ENCODE assay signal across 14 cellular contexts in the genomic region with DNA sequence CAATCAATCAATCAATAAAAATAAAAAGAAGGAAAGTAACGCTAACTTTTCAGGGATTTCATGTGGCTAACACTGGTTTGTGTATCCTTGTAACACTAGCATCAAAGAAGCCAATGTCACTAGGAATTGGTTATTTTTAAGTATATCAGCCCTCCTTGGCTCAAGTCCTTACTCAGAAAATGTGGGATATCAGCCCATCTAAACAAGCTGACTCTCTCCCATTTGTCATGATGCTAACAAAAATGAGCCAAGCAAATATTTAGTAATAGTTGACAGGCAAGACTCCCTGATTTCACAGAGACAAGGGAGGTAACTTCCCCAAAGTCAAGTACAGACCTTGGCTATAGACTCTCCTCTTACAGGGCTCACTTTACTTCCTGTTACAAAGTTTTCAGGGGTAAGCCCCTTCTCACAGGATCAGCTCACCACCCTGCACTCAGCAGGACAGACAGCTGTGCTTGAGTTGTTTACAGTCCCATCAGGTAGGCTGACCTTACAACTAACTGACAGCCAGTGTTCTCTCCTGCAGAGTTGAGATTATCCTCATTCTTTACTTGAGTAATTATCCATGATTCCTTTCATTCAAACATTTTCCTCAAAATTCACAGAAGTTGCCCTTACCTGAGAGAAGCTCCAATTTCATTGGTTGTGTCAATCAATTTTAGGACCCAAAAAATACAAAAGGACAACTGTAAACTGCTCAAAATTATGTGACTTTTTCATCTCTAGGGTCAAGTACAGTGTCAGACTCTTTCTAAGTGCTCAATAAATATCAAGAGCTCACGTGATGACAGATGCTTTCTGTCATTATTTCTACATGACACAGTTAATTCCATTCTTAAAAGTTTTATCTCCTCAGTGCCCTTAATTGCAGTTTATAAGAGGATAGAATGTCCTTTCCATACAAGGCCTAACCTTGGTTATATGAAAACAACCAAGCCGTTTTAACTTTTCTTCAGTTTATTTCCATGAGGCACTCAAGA. TPM values are rescaled to one million over a fixed set of nuclear protein-coding genes. Genes with fewer than 3 reads are reported as not detected.
DNase-seq lines count a peak whose midpoint lies in the region; ATAC-seq, FAIRE-seq and TF ChIP-seq lines count a peak whose summit lies in the region.
"Had no signal": no experiment of that assay in that cellular context is flagged by ENCODE, and none has a peak within 500 bp of the region (broad histone marks: within the 10 kb centered on the region; RNA-seq: fewer than 3 reads in every experiment).

No MANE protein-coding gene starts in this region.

- H4K5ac ChIP-seq in H1 (ENCODE audit: insufficient read length, low read depth, low read length) = peak overlapping the region; percentile 94

- H3K27ac ChIP-seq in H1 (ENCODE audit: low read depth, low read length) = no peak overlapping the region
- no peak overlapping the region for H3K27ac ChIP-seq in left lung

- ATAC-seq in GM21576 (IDR thresholded peaks at IDR 0.05; ENCODE audit: unreplicated experiment) = peak; percentile 58
- ATAC-seq in left lung = no peak
- ATAC-seq: activated CD8-positive, alpha-beta T cell treated with anti-CD3 and anti-CD28 coated beads, Interleukin-2, amount 10 ng/mL, durations not matched to agents 7 days and 5 days; activated naive CD8-positive, alpha-beta T cell treated with anti-CD3 and anti-CD28 coated beads, Interleukin-2, amount 50 U/mL, for 24 hours; K562 had no signal

- H3K9me3 ChIP-seq in H1 (ENCODE audit: insufficient read depth in 2 of 2, low read depth in 1 of 2, low read length in 1 of 2) = no peaks in the 10 kb centered on the region; a peak in 1 of 4 replicates
- no peaks in the 10 kb centered on the region for H3K9me3 ChIP-seq in left lung

- H3K14ac ChIP-seq in H1 (ENCODE audit: insufficient read length) = no peak overlapping the region

- H3K9ac ChIP-seq in H1 (replicated peaks in 1 of 4; ENCODE audit: extremely low read depth in 1 of 4, low read depth in 3 of 4, low read length in 3 of 4) = no peak overlapping the region

- H2BK15ac ChIP-seq in H1 (ENCODE audit: low read length) = no peak overlapping the region

- no peak overlapping the region for H3K4me3 ChIP-seq in H1 (ENCODE audit: extremely low read depth in 1 of 4, insufficient read depth in 2 of 4, low read depth in 3 of 4, low read length in 4 of 4)
- no peak overlapping the region for H3K4me3 ChIP-seq in left lung
- H3K4me3 ChIP-seq: K562 had no signal

- H2BK5ac ChIP-seq in H1 (ENCODE audit: low read depth, low read length) = no peak overlapping the region

- no peak overlapping the region for H2AFZ ChIP-seq in H1 (ENCODE audit: low read length)

- no peak overlapping the region for H2AK5ac ChIP-seq in H1 (ENCODE audit: low read depth, low read length)

- no peak for TF ChIP-seq RAD21 in H1 (IDR thresholded peaks at IDR 0.05 in 1 of 2, conservative IDR thresholded peaks at IDR 0.05 in 1 of 2; ENCODE audit: low read depth in 2 of 2, low read length in 2 of 2)

- DNase-seq in A172 (ENCODE audit: low spot score) (peak; percentile 10), M059J (ENCODE audit: low read depth) (peak; percentile 28), H1 (ENCODE audit: low read depth in 1 of 2, low spot score in 2 of 2) (peak in 1 of 2 experiments; percentile 1), cerebellar cortex (ENCODE audit: low spot score) (no peak), HUDEP-2 (lab: John Stamatoyannopoulos, UW; ENCODE audit: unreplicated experiment in 76 of 76) (no peak), left lung (no peak)
- DNase-seq in activated CD4-positive, alpha-beta T cell treated with anti-CD3 and anti-CD28 coated beads, Interleukin-2, amount 50 U/mL, for 1 hour = no peak
- DNase-seq: activated CD8-positive, alpha-beta T cell treated with anti-CD3 and anti-CD28 coated beads, Interleukin-2, amount 10 ng/mL, durations not matched to agents 7 days and 5 days; activated naive CD8-positive, alpha-beta T cell treated with anti-CD3 and anti-CD28 coated beads, Interleukin-2, amount 50 U/mL, for 24 hours; effector CD8-positive, alpha-beta T cell; stimulated activated CD8-positive, alpha-beta memory T cell treated with anti-CD3 and anti-CD28 coated beads, Interleukin-4, amount 100 ng/mL, for 48 hours had no signal

- no peaks in the 10 kb centered on the region for H4K20me1 ChIP-seq in H1 (replicated peaks in 1 of 2; ENCODE audit: control insufficient read depth in 1 of 2, insufficient read depth in 2 of 2, low read length in 2 of 2)

- no peak overlapping the region for H2BK20ac ChIP-seq in H1 (ENCODE audit: low read length)

- H3K36me3 ChIP-seq in H1 (ENCODE audit: control insufficient read depth in 2 of 4, insufficient read depth in 4 of 4, low read length in 3 of 4) (no peaks in the 10 kb centered on the region; a peak in 1 of 8 replicates), left lung (no peaks in the 10 kb centered on the region)

- POLR2A ChIA-PET in H1 (lab: Charles Lee; ENCODE audit: partially characterized antibody) = no interaction called here

- intact Hi-C loops in left lung (cut with DNase I) = no loop called here

- H3K23ac ChIP-seq in H1 (ENCODE audit: insufficient read length) = no peak overlapping the region

- TF ChIP-seq CTCF in H1 (IDR thresholded peaks at IDR 0.05; ENCODE audit: control extremely low read depth in 1 of 3, insufficient read depth in 1 of 3, low read depth in 1 of 3, low read length in 3 of 3) (no peak), left lung (IDR thresholded peaks at IDR 0.05) (no peak)

- no peak overlapping the region for H3K4ac ChIP-seq in H1 (replicated peaks; ENCODE audit: insufficient read length, low read depth, low read length)

- CTCF ChIA-PET in H1 (lab: Charles Lee; ENCODE audit: partially characterized antibody) = interaction anchor here (0.6 to 0.9 kb wide), 2 partner anchors 10 to 1998 kb away, joined by 3 read pairs; no protein-coding TSS in a partner anchor

- no peaks in the 10 kb centered on the region for H3K79me2 ChIP-seq in H1 (ENCODE audit: control insufficient read depth in 1 of 2, insufficient read depth in 2 of 2, low read length in 2 of 2)

- TF ChIP-seq EP300 in H1 (IDR thresholded peaks at IDR 0.05; ENCODE audit: borderline replicate concordance in 1 of 2, low read depth in 2 of 2, low read length in 2 of 2) = no peak

- H2BK12ac ChIP-seq in H1 (ENCODE audit: low read depth, low read length) = no peak overlapping the region

- H3K23me2 ChIP-seq in H1 (ENCODE audit: low read depth, low read length) = no peaks in the 10 kb centered on the region

- no peak overlapping the region for H3K4me2 ChIP-seq in H1 (ENCODE audit: insufficient read depth in 1 of 2, low read depth in 2 of 2, low read length in 2 of 2)

- TF ChIP-seq POLR2A in H1 (IDR thresholded peaks at IDR 0.05; ENCODE audit: control extremely low read depth in 1 of 2, low read depth in 2 of 2, low read length in 2 of 2) = no peak

- H4K8ac ChIP-seq in H1 (ENCODE audit: extremely low read depth, insufficient read depth, low read length) = no peak overlapping the region

- no peak overlapping the region for H2BK120ac ChIP-seq in H1 (replicated peaks; ENCODE audit: low read depth, low read length)

- H3K79me1 ChIP-seq in H1 (ENCODE audit: low read depth, low read length) = no peaks in the 10 kb centered on the region

- peak; percentile 75 for FAIRE-seq in H1 (lab: Jason Lieb, UNC)
- FAIRE-seq: GM19239, K562 had no signal

- peaks cover 2 to 5% (median 4%) of the 10 kb centered on the region in 4 experiments; a peak in 4 of 7 replicates for H3K4me1 ChIP-seq in H1 (replicated peaks in 1 of 4; ENCODE audit: control insufficient read depth in 3 of 4, insufficient read depth in 4 of 4, low read length in 3 of 4)
- no peaks in the 10 kb centered on the region for H3K4me1 ChIP-seq in left lung

- WGBS in H1 (ENCODE audit: extremely low coverage in 1 of 2, insufficient coverage in 1 of 2, insufficient read length in 1 of 2, insufficient replicate concordance in 2 of 2, low coverage in 1 of 2, low lambda C conversion rate in 2 of 2, missing lambda C conversion rate in 1 of 2), 2 experiments = 52% methylated on average over 3 of the region's 3 CpGs; no CpG with 5 or more reads in 1 of the 2 experiments

- H3K27me3 ChIP-seq in H1 (replicated peaks in 1 of 4; ENCODE audit: control insufficient read depth in 3 of 4, extremely low read depth in 1 of 4, insufficient read depth in 3 of 4, low read length in 3 of 4) = no peaks in the 10 kb centered on the region
- H3K27me3 ChIP-seq in left lung = no peaks in the 10 kb centered on the region

- H4K91ac ChIP-seq in H1 (replicated peaks; ENCODE audit: insufficient read length, low read length) = no peak overlapping the region

- H3K56ac ChIP-seq in H1 (replicated peaks; ENCODE audit: insufficient read length, low read depth, low read length) = no peak overlapping the region

- H3K18ac ChIP-seq in H1 (ENCODE audit: extremely low read depth, low read length) = no peak overlapping the region

TF ChIP-seq in H1, 55 proteins besides CTCF, POLR2A, EP300 and RAD21 (continues in another document):
- TF ChIP-seq TCF12 (IDR thresholded peaks at IDR 0.05; ENCODE audit: low read depth, low read length) (peak; percentile 88), SUZ12 (IDR thresholded peaks at IDR 0.05; ENCODE audit: low read length) (no peak), TAF1 (IDR thresholded peaks at IDR 0.05; ENCODE audit: low read depth, low read length) (no peak), GTF2F1 (IDR thresholded peaks at IDR 0.05; ENCODE audit: borderline replicate concordance, low read depth, low read length) (no peak), MAFK (IDR thresholded peaks at IDR 0.05; ENCODE audit: low read depth, low read length) (no peak), CREB1 (IDR thresholded peaks at IDR 0.05) (no peak), BRCA1 (IDR thresholded peaks at IDR 0.05; ENCODE audit: low read depth, low read length) (no peak), GABPA (IDR thresholded peaks at IDR 0.05; ENCODE audit: borderline replicate concordance, insufficient read depth, low read length) (no peak), HDAC2 (IDR thresholded peaks at IDR 0.05; ENCODE audit: borderline replicate concordance in 1 of 2, low read depth in 2 of 2, low read length in 2 of 2) (no peak), SIN3A (conservative IDR thresholded peaks at IDR 0.05 in 1 of 2, IDR thresholded peaks at IDR 0.05 in 1 of 2; ENCODE audit: low read depth in 1 of 2, low read length in 2 of 2) (peak; percentile 76 to 77; a peak in 1 of 4 replicates)

RNA-seq across cellular contexts. Expression of gene BMP5, which starts 38.1 kb away (rescaled TPM):
- 0.17 TPM in 1 of 2 replicates, not detected in the other for total RNA-seq in A172 (2014; rRNA removed; shearing (Covaris generic))
- not detected in 2 replicates for total RNA-seq in M059J (2014; rRNA removed; shearing (Covaris generic))
- not detected in 2 replicates for total RNA-seq in H1 (2021; fragmentation: NEBNext Ultra II Directional; extraction: Animal tissue kit (Norgen Biotek cat#: 25700))
- polyA plus RNA-seq in H1 (2011; rRNA removed) = 0.02 and 0.03 TPM in 2 replicates
- polyA plus RNA-seq in H1 (2011; cell fraction: cytosol; rRNA removed) = 0.06 TPM
- polyA plus RNA-seq in H1 (2011; cell fraction: nucleus; rRNA removed) = not detected
- 0.04 to 0.17 TPM (median 0.10 TPM) in 4 replicates for polyA plus RNA-seq in H1 (2012, experiment 1 of 2)
- polyA plus RNA-seq in H1 (2012, experiment 2 of 2) = not detected
- polyA plus RNA-seq in H1 (2013, experiment 1 of 2) = 0.04 TPM
- polyA plus RNA-seq in H1 (2013, experiment 2 of 2) = 0.06 TPM
- 0.16 TPM in 1 of 2 replicates, not detected in the other for polyA minus RNA-seq in H1 (2011; rRNA and poly(A)+ RNA removed)
- not detected for polyA minus RNA-seq in H1 (2011; cell fraction: cytosol; rRNA and poly(A)+ RNA removed)
- polyA minus RNA-seq in H1 (2011; cell fraction: nucleus; rRNA and poly(A)+ RNA removed) = 0.50 TPM
- 10 to 100 TPM; 12.7 to 14.5 TPM for total RNA-seq in left lung
- total RNA-seq: activated CD8-positive, alpha-beta T cell treated with anti-CD3 and anti-CD28 coated beads, Interleukin-2, amount 10 ng/mL, durations not matched to agents 7 days and 5 days; K562 had no signal
- polyA plus RNA-seq: K562 had no signal

Comparison
In these comparisons a context has a peak if more than half of its experiments do, and no peak if none do; other contexts are left out.
1. DNase-seq: peak in A172 (single experiment) and M059J (single experiment); none in cerebellar cortex (single experiment), activated CD4-positive, alpha-beta T cell treated with anti-CD3 and anti-CD28 coated beads, Interleukin-2, amount 50 U/mL, for 1 hour (single experiment), HUDEP-2 (0 of 76) and left lung (0 of 2).
2. RNA of gene BMP5, which starts 38.1 kb away (total RNA-seq): 12.7 to 14.5 TPM in left lung; 0.17 TPM in A172, not detected in M059J and not detected in H1; every median in the first group is over 10 times any median in the second.